ENCODE assay signal across 9 cellular contexts in the genomic region with DNA sequence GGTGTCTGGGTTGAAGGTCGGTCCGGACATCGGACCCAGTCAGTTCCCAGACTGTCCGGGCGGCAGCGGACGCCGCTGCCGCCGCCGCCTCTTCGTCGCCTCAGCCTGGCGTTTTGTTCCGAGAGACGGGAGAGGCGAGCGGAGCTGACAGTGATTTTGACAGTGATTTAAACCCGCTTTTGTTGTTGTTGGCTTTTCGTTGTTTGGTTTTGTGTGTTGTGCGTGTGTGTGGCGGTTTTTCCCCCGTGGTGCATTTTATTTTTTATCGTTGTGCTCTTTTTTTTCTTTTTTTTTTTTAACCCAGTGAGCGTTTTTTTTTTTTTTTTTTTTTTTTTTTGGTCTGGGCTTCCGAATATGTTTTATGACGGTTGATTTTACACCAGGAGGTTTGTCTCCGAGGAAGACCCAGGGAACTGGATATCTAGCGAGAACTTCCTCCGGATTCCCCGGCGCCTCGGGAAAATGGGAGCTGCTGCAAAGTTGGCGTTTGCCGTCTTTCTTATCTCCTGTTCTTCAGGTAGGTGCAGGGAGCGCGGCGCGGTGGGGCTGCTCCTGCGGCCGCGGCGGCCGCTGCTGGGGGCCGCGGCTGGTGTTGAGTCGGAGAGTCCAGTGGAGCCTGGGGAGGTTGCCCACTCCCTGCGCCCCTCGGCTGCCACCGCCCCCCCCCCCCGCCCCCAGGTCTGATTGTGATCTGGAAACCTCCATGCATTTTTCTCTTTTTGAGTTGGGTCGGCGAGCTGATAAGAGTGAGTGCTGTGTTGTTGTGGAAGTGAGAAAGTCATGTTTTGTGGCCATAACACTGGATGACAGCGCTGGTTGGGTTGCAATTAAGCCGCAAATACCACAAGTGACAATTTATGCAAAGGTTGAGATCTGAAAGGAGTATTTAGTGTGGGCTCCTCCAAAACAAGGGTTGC. TPM values are rescaled to one million over a fixed set of nuclear protein-coding genes. Genes with fewer than 3 reads are reported as not detected.
DNase-seq lines count a peak whose midpoint lies in the region; ATAC-seq, FAIRE-seq and TF ChIP-seq lines count a peak whose summit lies in the region.
"Had no signal": no experiment of that assay in that cellular context is flagged by ENCODE, and none has a peak within 500 bp of the region (broad histone marks: within the 10 kb centered on the region; RNA-seq: fewer than 3 reads in every experiment).

A gene (plus strand): TSS at position 339 of the 917 bp plus-strand sequence. CDS start 124 bp downstream, at position 463.

- H3K27me3 Mint-ChIP-seq in activated naive CD8-positive, alpha-beta T cell treated with anti-CD3 and anti-CD28 coated beads for 36 hours, result peaks cover 24% of the 10 kb centered on the region

- H3K9me3 Mint-ChIP-seq in activated naive CD8-positive, alpha-beta T cell treated with anti-CD3 and anti-CD28 coated beads for 36 hours, result no peaks in the 10 kb centered on the region

- peak; percentile 47 for ATAC-seq in GM19468 (IDR thresholded peaks at IDR 0.05; ENCODE audit: extremely low read depth, unreplicated experiment)
- peak; percentile 50 for ATAC-seq in HG03571 (IDR thresholded peaks at IDR 0.05; ENCODE audit: unreplicated experiment)
- ATAC-seq in RWPE2 (ENCODE audit: low read depth), result peak; percentile 21; the same call in 2 of the 3 replicates
- peak in 3 of 4 donors; percentile 23 to 49 (median 32) for ATAC-seq in heart left ventricle

- DNase-seq in Caki2 (ENCODE audit: low read depth) (peak; percentile 51), RWPE2 (ENCODE audit: low spot score) (no peak), heart left ventricle (peak; percentile 33 to 70 (median 38)), urothelium cell line (ENCODE audit: low spot score) (peak; percentile 20)
- peak; percentile 50 for DNase-seq in activated naive CD8-positive, alpha-beta T cell treated with anti-CD3 and anti-CD28 coated beads for 36 hours

- in situ Hi-C loops in Caki2 (cut with HindIII; ENCODE audit: low pct_unique_long_range_greater_than_20kb, low sequenced_read_pairs), result no loop called here

- peak within 1 kb of the TSS; percentile 80 for H3K27ac Mint-ChIP-seq in activated naive CD8-positive, alpha-beta T cell treated with anti-CD3 and anti-CD28 coated beads for 36 hours

- H3K9ac ChIP-seq in parathyroid adenoma, result peak within 1 kb of the TSS; percentile 65

- H3K4me3 ChIP-seq in RWPE2 (ENCODE audit: severe bottlenecking) (peak within 1 kb of the TSS; percentile 99), heart left ventricle (peak within 1 kb of the TSS; percentile 71 to 94 (median 80)), parathyroid adenoma (ENCODE audit: low read depth, low read length) (peak within 1 kb of the TSS; percentile 82)

- peak within 1 kb of the TSS; percentile 89 for H3K4me3 Mint-ChIP-seq in activated naive CD8-positive, alpha-beta T cell treated with anti-CD3 and anti-CD28 coated beads for 36 hours

- TF ChIP-seq CTCF in RWPE2 (IDR thresholded peaks at IDR 0.05; ENCODE audit: poor library complexity, severe bottlenecking), result no peak
- TF ChIP-seq CTCF in heart left ventricle (IDR thresholded peaks at IDR 0.05), result no peak
- TF ChIP-seq CTCF in parathyroid adenoma (IDR thresholded peaks at IDR 0.05), result no peak

- peaks cover 33% of the 10 kb centered on the region for H3K4me1 Mint-ChIP-seq in activated naive CD8-positive, alpha-beta T cell treated with anti-CD3 and anti-CD28 coated beads for 36 hours

- H3K27ac ChIP-seq in RWPE2 (ENCODE audit: poor library complexity, severe bottlenecking) (peak within 1 kb of the TSS; percentile 84), heart left ventricle (peak within 1 kb of the TSS; percentile 91 to 98 (median 97)), parathyroid adenoma (peak within 1 kb of the TSS; percentile 85)

- H3K36me3 Mint-ChIP-seq in activated naive CD8-positive, alpha-beta T cell treated with anti-CD3 and anti-CD28 coated beads for 36 hours, result peaks cover 2% of the 10 kb centered on the region

- no peak for FAIRE-seq in urothelium cell line (lab: Jason Lieb, UNC)
- FAIRE-seq: endometrium had no signal

- peak within 1 kb of the TSS; percentile 95 for H2AFZ ChIP-seq in parathyroid adenoma

- H3K36me3 ChIP-seq in RWPE2 (ENCODE audit: low read depth) (no peaks in the 10 kb centered on the region), heart left ventricle (no peaks in the 10 kb centered on the region), parathyroid adenoma (ENCODE audit: control insufficient read depth, insufficient read depth, low read length) (no peaks in the 10 kb centered on the region)

- H3K4me1 ChIP-seq in RWPE2 (ENCODE audit: insufficient read depth, poor library complexity, severe bottlenecking), result peaks cover 17% of the 10 kb centered on the region
- peaks cover 0 to 43% (median 22%) of the 10 kb centered on the region in 12 donors for H3K4me1 ChIP-seq in heart left ventricle
- peaks cover 3% of the 10 kb centered on the region for H3K4me1 ChIP-seq in parathyroid adenoma

- peak within 1 kb of the TSS; percentile 81 for H3K4me2 ChIP-seq in parathyroid adenoma (ENCODE audit: low read length)

- TF ChIP-seq POLR2A in heart left ventricle (IDR thresholded peaks at IDR 0.05), result no peak

- intact Hi-C loops in heart left ventricle (cut with DNase I), result loop anchor here in 7 of 10 donors (5.0 to 10.0 kb wide), 8 partner anchors 37 to 763 kb away; a partner anchor contains a TSS

- H3K27me3 ChIP-seq in RWPE2 (ENCODE audit: insufficient read depth, poor library complexity, severe bottlenecking) (no peaks in the 10 kb centered on the region), heart left ventricle (peaks cover 0 to 5% (median 0%) of the 10 kb centered on the region in 9 donors), parathyroid adenoma (ENCODE audit: control insufficient read depth, insufficient read depth, low read length) (no peaks in the 10 kb centered on the region)

- no peaks in the 10 kb centered on the region for H3K9me3 ChIP-seq in RWPE2 (ENCODE audit: severe bottlenecking)
- no peaks in the 10 kb centered on the region for H3K9me3 ChIP-seq in heart left ventricle
- no peaks in the 10 kb centered on the region for H3K9me3 ChIP-seq in parathyroid adenoma (ENCODE audit: control insufficient read depth, low read length)

- 0 to 1% (median 0%) methylated on average over 39 to 54 of the region's 55 CpGs for WGBS in heart left ventricle, 4 donors

- H3K79me2 ChIP-seq in parathyroid adenoma, result peaks cover 22% of the 10 kb centered on the region

RNA-seq across cellular contexts. Expression of the gene that starts here (rescaled TPM):
- total RNA-seq in Caki2 (2014; rRNA removed; shearing (Covaris generic); ENCODE audit: low replicate concordance), result 1.7 and 3.6 TPM in 2 replicates
- 1 to 10 TPM; 1.6 to 1.9 TPM for total RNA-seq in activated naive CD8-positive, alpha-beta T cell treated with anti-CD3 and anti-CD28 coated beads for 36 hours
- 10 to 100 TPM in 6 of 9 donors, 1 to 10 TPM in 3; 7.8 to 13.4 (median 11.4) TPM for total RNA-seq in heart left ventricle
- polyA plus RNA-seq in heart left ventricle, result 1 to 10 TPM; 2.6 to 3.3 TPM
